In the genomic region with DNA sequence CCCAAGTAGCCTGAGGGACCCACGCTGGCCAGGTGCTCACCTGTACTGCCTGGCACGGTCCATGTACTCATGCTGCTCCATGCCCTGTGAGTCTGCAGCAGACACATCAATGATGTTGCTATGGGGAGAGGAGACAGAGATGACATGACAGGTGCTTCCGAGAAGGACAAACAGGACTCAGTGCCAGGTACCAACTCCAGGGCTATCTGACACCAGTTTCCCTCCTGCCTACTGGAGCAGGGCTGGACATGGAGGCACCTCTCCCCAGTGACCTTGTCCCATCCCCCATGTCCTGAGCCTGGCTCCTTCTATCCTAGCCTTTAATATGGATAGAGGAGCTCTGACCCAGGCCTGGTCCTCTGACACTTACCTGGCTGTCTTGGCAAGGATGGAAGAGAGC, we compare ENCODE assay signal across 18 cellular contexts. TPM values are rescaled to one million over a fixed set of nuclear protein-coding genes. Genes with fewer than 3 reads are reported as not detected.
A peak's percentile ranks its signal among the peaks of the same experiment; 100 is the strongest.
DNase-seq lines count a peak whose midpoint lies in the region; ATAC-seq and TF ChIP-seq lines count a peak whose summit lies in the region.
"Had no signal": no experiment of that assay in that cellular context is flagged by ENCODE, and none has a peak within 500 bp of the region (broad histone marks: within the 10 kb centered on the region; RNA-seq: fewer than 3 reads in every experiment).

No MANE protein-coding gene starts in this region.

- peaks cover 96% of the 10 kb centered on the region for H3K36me3 Mint-ChIP-seq in dendritic cell treated with granulocyte-macrophage colony-stimulating factor and Interleukin-4, amounts not matched to agents 40 ng/mL and 50 ng/mL, for 4 days (ENCODE audit: low read depth)

- ATAC-seq in gastrocnemius medialis (peak; percentile 24 to 46), gastroesophageal sphincter (no peak), body of pancreas (no peak)
- ATAC-seq: A549; CD8-positive, alpha-beta T cell had no signal

- in situ Hi-C loops in gastrocnemius medialis (cut with MboI; ENCODE audit: low sequenced_read_pairs in 4 of 4), result loop anchor here in 1 of 4 donors (10.0 kb wide), 1 partner anchor 74 kb away; no protein-coding TSS in a partner anchor

- H3K4me1 Mint-ChIP-seq in dendritic cell treated with granulocyte-macrophage colony-stimulating factor and Interleukin-4, amounts not matched to agents 40 ng/mL and 50 ng/mL, for 4 days (ENCODE audit: low read depth), result peaks cover 55% of the 10 kb centered on the region

- DNase-seq in gastrocnemius medialis, result peak; percentile 34 to 75
- DNase-seq in body of pancreas, result no peak
- DNase-seq in T-helper 2 cell, result no peak
- DNase-seq: BE2C; CD8-positive, alpha-beta T cell; COR-L47; DMS153; DMS79 treated with DMSO at 0.1 percent for 48 hours; EL; IMR-90 had no signal

- no peak for TF ChIP-seq CTCF in Loucy (conservative IDR thresholded peaks at IDR 0.05; ENCODE audit: low read length)
- TF ChIP-seq CTCF in gastrocnemius medialis (IDR thresholded peaks at IDR 0.05 in 4 of 5, conservative IDR thresholded peaks at IDR 0.05 in 1 of 5), result no peak
- TF ChIP-seq CTCF in gastroesophageal sphincter (IDR thresholded peaks at IDR 0.05), result no peak
- no peak for TF ChIP-seq CTCF in body of pancreas (IDR thresholded peaks at IDR 0.05)

- peak overlapping the region; percentile 92 for H3K27ac Mint-ChIP-seq in dendritic cell treated with granulocyte-macrophage colony-stimulating factor and Interleukin-4, amounts not matched to agents 40 ng/mL and 50 ng/mL, for 4 days

- no CpG with 5 or more reads among the region's 3 CpGs for WGBS in gastroesophageal sphincter (ENCODE audit: low coverage in 1 of 2), 2 donors
- WGBS in body of pancreas, 2 donors, result 94 to 100% methylated on average over 2 to 3 of the region's 3 CpGs

- H2AFZ ChIP-seq in Loucy (ENCODE audit: low read length), result no peak overlapping the region

- peak overlapping the region; percentile 96 for H3K4me2 ChIP-seq in Loucy (ENCODE audit: low read depth, low read length, poor library complexity, severe bottlenecking)
- H3K4me2 ChIP-seq: A549 had no signal

- peaks cover 4% of the 10 kb centered on the region for H4K20me1 ChIP-seq in Loucy (ENCODE audit: insufficient read depth, low read length, poor library complexity, severe bottlenecking)

- H3K4me1 ChIP-seq in Loucy (ENCODE audit: insufficient read depth, low read length, poor library complexity, severe bottlenecking) (peaks cover 42% of the 10 kb centered on the region), gastrocnemius medialis (peaks cover 48 to 49% of the 10 kb centered on the region in 2 donors), gastroesophageal sphincter (peaks cover 0 to 47% (median 24%) of the 10 kb centered on the region in 3 donors), body of pancreas (peaks cover 24% of the 10 kb centered on the region)

- H3K4me3 Mint-ChIP-seq in dendritic cell treated with granulocyte-macrophage colony-stimulating factor and Interleukin-4, amounts not matched to agents 40 ng/mL and 50 ng/mL, for 4 days, result no peak overlapping the region
- H3K4me3 Mint-ChIP-seq: CD8-positive, alpha-beta T cell had no signal

- H3F3A ChIP-seq in Loucy (ENCODE audit: low read depth), result peaks cover 7% of the 10 kb centered on the region; the same call in 1 of the 2 replicates

- H3K9me3 ChIP-seq in Loucy (ENCODE audit: insufficient read depth, low read depth, low read length) (no peaks in the 10 kb centered on the region), gastrocnemius medialis (no peaks in the 10 kb centered on the region), gastroesophageal sphincter (no peaks in the 10 kb centered on the region), body of pancreas (no peaks in the 10 kb centered on the region)
- H3K9me3 ChIP-seq: A549, BE2C, HAP-1 had no signal

- no peaks in the 10 kb centered on the region for H3K27me3 Mint-ChIP-seq in dendritic cell treated with granulocyte-macrophage colony-stimulating factor and Interleukin-4, amounts not matched to agents 40 ng/mL and 50 ng/mL, for 4 days

- TF ChIP-seq POLR2A in GM19193 (IDR thresholded peaks at IDR 0.05; ENCODE audit: extremely low read depth, insufficient read depth, insufficient read length), result peak; percentile 16
- TF ChIP-seq POLR2A in gastrocnemius medialis (IDR thresholded peaks at IDR 0.05), result no peak
- TF ChIP-seq POLR2A in gastroesophageal sphincter (IDR thresholded peaks at IDR 0.05), result no peak
- TF ChIP-seq POLR2A in body of pancreas (IDR thresholded peaks at IDR 0.05), result no peak

- H3K27ac ChIP-seq in gastrocnemius medialis (peak overlapping the region; percentile 76 to 97 (median 93)), gastroesophageal sphincter (no peak overlapping the region), body of pancreas (no peak overlapping the region)
- H3K27ac ChIP-seq: A549, C4-2B had no signal

- no peak for TF ChIP-seq EP300 in gastroesophageal sphincter (IDR thresholded peaks at IDR 0.05)

- H3K9ac ChIP-seq in Loucy (ENCODE audit: low read depth, low read length, poor library complexity, severe bottlenecking), result peak overlapping the region; percentile 98

- intact Hi-C loops in dendritic cell treated with granulocyte-macrophage colony-stimulating factor and Interleukin-4, amounts not matched to agents 40 ng/mL and 50 ng/mL, for 4 days (cut with micrococcal nuclease), result no loop called here
- intact Hi-C loops in gastrocnemius medialis (cut with DNase I; ENCODE audit: low total_unique reads), result no loop called here
- intact Hi-C loops in body of pancreas (cut with DNase I), result no loop called here

- H3K27me3 ChIP-seq in Loucy (ENCODE audit: insufficient read depth, low read length, poor library complexity, severe bottlenecking) (no peaks in the 10 kb centered on the region), gastrocnemius medialis (no peaks in the 10 kb centered on the region), gastroesophageal sphincter (no peaks in the 10 kb centered on the region), body of pancreas (no peaks in the 10 kb centered on the region)
- H3K27me3 ChIP-seq: BE2C had no signal

- no peaks in the 10 kb centered on the region for H3K9me2 ChIP-seq in Loucy (replicated peaks; ENCODE audit: low read depth, low read length)

- peaks cover 43% of the 10 kb centered on the region for H3K79me2 ChIP-seq in Loucy (ENCODE audit: insufficient read depth, low read length)

- H3K36me3 ChIP-seq in Loucy (ENCODE audit: insufficient read depth, low read length) (peaks cover 18% of the 10 kb centered on the region; the same call in 1 of the 2 replicates), gastrocnemius medialis (peaks cover 0 to 40% of the 10 kb centered on the region in 2 donors), gastroesophageal sphincter (peaks cover 2 to 67% of the 10 kb centered on the region in 2 donors), body of pancreas (replicated peaks in 1 of 2; ENCODE audit: insufficient read depth in 1 of 2, low read depth in 2 of 2) (peaks cover 14 to 22% of the 10 kb centered on the region in 2 donors)

- H3K9me3 Mint-ChIP-seq in dendritic cell treated with granulocyte-macrophage colony-stimulating factor and Interleukin-4, amounts not matched to agents 40 ng/mL and 50 ng/mL, for 4 days, result no peaks in the 10 kb centered on the region
- H3K9me3 Mint-ChIP-seq: CD8-positive, alpha-beta T cell had no signal

- H3K4me3 ChIP-seq in Loucy (ENCODE audit: low read length, poor library complexity, severe bottlenecking), result no peak overlapping the region
- no peak overlapping the region for H3K4me3 ChIP-seq in gastrocnemius medialis
- no peak overlapping the region for H3K4me3 ChIP-seq in gastroesophageal sphincter
- no peak overlapping the region for H3K4me3 ChIP-seq in body of pancreas
- H3K4me3 ChIP-seq: A549, HAP-1 had no signal

RNA-seq across cellular contexts. Expression of a gene that starts 4.4 kb away (rescaled TPM):
- total RNA-seq in gastrocnemius medialis (100 to 1,000 TPM in 2 of 4 donors, 10 to 100 TPM in 2; 75.0 to 146 (median 104) TPM), gastroesophageal sphincter (100 to 1,000 TPM in 1 of 4 donors, 10 to 100 TPM in 3; 87.1 to 103 (median 98.2) TPM), body of pancreas (10 to 100 TPM; 65.6 to 66.9 TPM)

RNA-seq across cellular contexts. Expression of a gene that starts 7.0 kb away (rescaled TPM):
- total RNA-seq in gastrocnemius medialis (not detected), gastroesophageal sphincter (not detected), body of pancreas (not detected)
- total RNA-seq: CD8-positive, alpha-beta T cell; H1; IMR-90 had no signal

RNA-seq across cellular contexts. Expression of a gene that starts 13.8 kb away (rescaled TPM):
- total RNA-seq in gastrocnemius medialis (10 to 100 TPM; 21.2 to 39.3 (median 32.4) TPM), gastroesophageal sphincter (10 to 100 TPM; 37.0 to 55.6 (median 39.1) TPM), body of pancreas (10 to 100 TPM; 14.2 to 22.1 TPM)

RNA-seq across cellular contexts. Expression of a gene that starts 18.1 kb away (rescaled TPM):
- total RNA-seq in gastrocnemius medialis (1 to 10 TPM; 3.6 to 9.5 (median 5.3) TPM), gastroesophageal sphincter (10 to 100 TPM in 2 of 4 donors, 1 to 10 TPM in 2; 6.4 to 18.4 (median 10.7) TPM), body of pancreas (1 to 10 TPM; 2.3 to 9.9 TPM)

RNA-seq across cellular contexts. Expression of a gene that starts 18.4 kb away (rescaled TPM):
- total RNA-seq in gastrocnemius medialis, result 100 to 1,000 TPM; 163 to 272 (median 202) TPM
- total RNA-seq in gastroesophageal sphincter, result 100 to 1,000 TPM; 235 to 370 (median 290) TPM
- total RNA-seq in body of pancreas, result 100 to 1,000 TPM; 173 to 191 TPM

Comparison
In these comparisons a context has a peak if more than half of its experiments do, and no peak if none do; other contexts are left out.
1. ATAC-seq: peak in gastrocnemius medialis (2 of 2); none in gastroesophageal sphincter (single experiment) and body of pancreas (single experiment).
2. DNase-seq: peak in gastrocnemius medialis (2 of 2); none in body of pancreas (0 of 4) and T-helper 2 cell (0 of 5).
3. H3K27ac ChIP-seq: peak in gastrocnemius medialis (4 of 4); none in gastroesophageal sphincter (0 of 4) and body of pancreas (0 of 4).